In genomic region chr16:57628782-57629181, GRCh38 we compare ENCODE assay signal across 1 cellular context.
TF ChIP-seq lines count a peak whose summit lies in the region.

No MANE protein-coding gene starts in this region.

TF ChIP-seq in HEK293, 187 proteins besides CTCF, POLR2A, EP300 and RAD21 (continued from another document and continues in another):
- no peak for TF ChIP-seq ZSCAN5A (tag by site-specific recombination; IDR thresholded peaks at IDR 0.05)
- 0 out of 2 replicates have a peak, but pooled peaks have one; percentile 34 for TF ChIP-seq ZSCAN4 (tag by site-specific recombination; IDR thresholded peaks at IDR 0.05)
- no peak for TF ChIP-seq ZNF155 (tag by site-specific recombination; IDR thresholded peaks at IDR 0.05)
- TF ChIP-seq ZNF701 (tag by site-specific recombination; IDR thresholded peaks at IDR 0.05), result no peak
- TF ChIP-seq YY2 (tag by site-specific recombination; IDR thresholded peaks at IDR 0.05), result peak; percentile 16; the same call in 1 of the 2 replicates
- TF ChIP-seq ZNF518A (tag by site-specific recombination; conservative IDR thresholded peaks at IDR 0.05; ENCODE audit: low read depth), result no peak
- no peak for TF ChIP-seq MYNN (tag by site-specific recombination; IDR thresholded peaks at IDR 0.05; ENCODE audit: borderline replicate concordance)
- TF ChIP-seq ZNF324 (tag by site-specific recombination; IDR thresholded peaks at IDR 0.05), result peak; percentile 79
- peak; percentile 90 for TF ChIP-seq ZNF776 (tag by site-specific recombination; IDR thresholded peaks at IDR 0.05; ENCODE audit: borderline replicate concordance)
- no peak for TF ChIP-seq ZNF561 (tag by site-specific recombination; IDR thresholded peaks at IDR 0.05; ENCODE audit: borderline replicate concordance)
- no peak for TF ChIP-seq ZNF292 (tag by site-specific recombination; IDR thresholded peaks at IDR 0.05; ENCODE audit: borderline replicate concordance, low read depth)
- TF ChIP-seq ZNF16 (tag by site-specific recombination; IDR thresholded peaks at IDR 0.05; ENCODE audit: low read depth), result no peak
- no peak for TF ChIP-seq GLI2 (tag by site-specific recombination; IDR thresholded peaks at IDR 0.05; ENCODE audit: borderline replicate concordance, low read depth)
- TF ChIP-seq ZXDB (tag by site-specific recombination; IDR thresholded peaks at IDR 0.05), result no peak
- TF ChIP-seq ZNF354C (tag by site-specific recombination; IDR thresholded peaks at IDR 0.05; ENCODE audit: borderline replicate concordance, low read depth), result no peak
- TF ChIP-seq KLF7 (tag by site-specific recombination; IDR thresholded peaks at IDR 0.05; ENCODE audit: borderline replicate concordance), result no peak
- peak; percentile 25; the same call in 1 of the 2 replicates for TF ChIP-seq SP7 (tag by site-specific recombination; IDR thresholded peaks at IDR 0.05)
- peak; percentile 62 for TF ChIP-seq ZBTB17 (tag by site-specific recombination; IDR thresholded peaks at IDR 0.05)
- peak; percentile 65 for TF ChIP-seq ZNF335 (tag by site-specific recombination; conservative IDR thresholded peaks at IDR 0.05)
- no peak for TF ChIP-seq GLIS2 (tag by site-specific recombination; IDR thresholded peaks at IDR 0.05)
- no peak for TF ChIP-seq HOXD13 (CRISPR knock-in tag; IDR thresholded peaks at IDR 0.05; ENCODE audit: borderline replicate concordance)
- TF ChIP-seq BCL6B (tag by site-specific recombination; IDR thresholded peaks at IDR 0.05), result 0 out of 2 replicates have a peak, but pooled peaks have one; percentile 27
- no peak for TF ChIP-seq ZNF510 (tag by site-specific recombination; IDR thresholded peaks at IDR 0.05; ENCODE audit: insufficient replicate concordance)
- TF ChIP-seq MEIS1 (CRISPR knock-in tag; IDR thresholded peaks at IDR 0.05; ENCODE audit: borderline replicate concordance), result no peak
- TF ChIP-seq ZNF791 (tag by site-specific recombination; IDR thresholded peaks at IDR 0.05), result peak; percentile 45; the same call in 1 of the 2 replicates
- TF ChIP-seq ZNF37A (tag by site-specific recombination; IDR thresholded peaks at IDR 0.05), result no peak
- no peak for TF ChIP-seq ZNF600 (tag by site-specific recombination; IDR thresholded peaks at IDR 0.05)
- TF ChIP-seq ZNF239 (tag by site-specific recombination; IDR thresholded peaks at IDR 0.05), result peak; percentile 93
- TF ChIP-seq YY1 (tag by site-specific recombination; IDR thresholded peaks at IDR 0.05), result no peak
- TF ChIP-seq ATF2 (tag by site-specific recombination; IDR thresholded peaks at IDR 0.05; ENCODE audit: low read depth), result no peak
- no peak for TF ChIP-seq ZSCAN30 (tag by site-specific recombination; IDR thresholded peaks at IDR 0.05)
- TF ChIP-seq ZNF623 (tag by site-specific recombination; IDR thresholded peaks at IDR 0.05), result no peak
- no peak for TF ChIP-seq KLF8 (tag by site-specific recombination; IDR thresholded peaks at IDR 0.05)
- TF ChIP-seq ZNF544 (tag by site-specific recombination; IDR thresholded peaks at IDR 0.05), result peak; percentile 39; the same call in 1 of the 2 replicates
- peak; percentile 100 for TF ChIP-seq PRDM1 (tag by site-specific recombination; IDR thresholded peaks at IDR 0.05)
- TF ChIP-seq ZNF19 (tag by site-specific recombination; IDR thresholded peaks at IDR 0.05; ENCODE audit: low read depth), result no peak
- TF ChIP-seq ZNF585B (tag by site-specific recombination; IDR thresholded peaks at IDR 0.05), result no peak
- no peak for TF ChIP-seq ZNF223 (tag by site-specific recombination; IDR thresholded peaks at IDR 0.05)
- TF ChIP-seq ZNF423 (tag by site-specific recombination; IDR thresholded peaks at IDR 0.05), result no peak
- peak; percentile 54; the same call in 1 of the 2 replicates for TF ChIP-seq ZNF211 (tag by site-specific recombination; IDR thresholded peaks at IDR 0.05; ENCODE audit: low read depth)
- no peak for TF ChIP-seq KLF17 (tag by site-specific recombination; IDR thresholded peaks at IDR 0.05)
- no peak for TF ChIP-seq ZSCAN18 (tag by site-specific recombination; IDR thresholded peaks at IDR 0.05)
- TF ChIP-seq ZNF416 (tag by site-specific recombination; IDR thresholded peaks at IDR 0.05), result peak; percentile 76; the same call in 1 of the 2 replicates
- TF ChIP-seq ZNF629 (tag by site-specific recombination; IDR thresholded peaks at IDR 0.05), result no peak
- no peak for TF ChIP-seq PBX3 (CRISPR knock-in tag; IDR thresholded peaks at IDR 0.05)
- TF ChIP-seq ZNF362 (tag by site-specific recombination; IDR thresholded peaks at IDR 0.05), result no peak
- no peak for TF ChIP-seq ZNF560 (tag by site-specific recombination; IDR thresholded peaks at IDR 0.05; ENCODE audit: borderline replicate concordance)
- peak; percentile 61; the same call in 1 of the 2 replicates for TF ChIP-seq ZNF514 (tag by site-specific recombination; IDR thresholded peaks at IDR 0.05)
- TF ChIP-seq ZNF768 (tag by site-specific recombination; IDR thresholded peaks at IDR 0.05), result no peak; the same call in 1 of the 2 replicates
- TF ChIP-seq ZNF664 (tag by site-specific recombination; IDR thresholded peaks at IDR 0.05), result peak; percentile 29; the same call in 1 of the 2 replicates
- TF ChIP-seq ZNF433 (tag by site-specific recombination; IDR thresholded peaks at IDR 0.05; ENCODE audit: low read depth), result no peak
- TF ChIP-seq ZNF473 (tag by site-specific recombination; IDR thresholded peaks at IDR 0.05), result no peak
- TF ChIP-seq ZNF366 (tag by site-specific recombination; conservative IDR thresholded peaks at IDR 0.05), result peak; percentile 87
- 0 out of 2 replicates have a peak, but pooled peaks have one; percentile 51 for TF ChIP-seq ZNF133 (tag by site-specific recombination; IDR thresholded peaks at IDR 0.05)
- 0 out of 2 replicates have a peak, but pooled peaks have one; percentile 89 for TF ChIP-seq ZFP41 (tag by site-specific recombination; IDR thresholded peaks at IDR 0.05; ENCODE audit: borderline replicate concordance)
- no peak for TF ChIP-seq ZNF169 (tag by site-specific recombination; IDR thresholded peaks at IDR 0.05)
- no peak for TF ChIP-seq WT1 (tag by site-specific recombination; IDR thresholded peaks at IDR 0.05)
- TF ChIP-seq ZSCAN16 (tag by site-specific recombination; IDR thresholded peaks at IDR 0.05), result no peak
- TF ChIP-seq ZNF610 (tag by site-specific recombination; IDR thresholded peaks at IDR 0.05; ENCODE audit: borderline replicate concordance), result no peak
